In genomic region chr19:10913716-10914340, GRCh38 we compare ENCODE assay signal across 2 cellular contexts.
TF ChIP-seq lines count a peak whose summit lies in the region.

No MANE protein-coding gene starts in this region.

TF ChIP-seq in HEK293, 187 proteins besides CTCF, POLR2A, EP300 and RAD21:
- TF ChIP-seq ZNF18 (tag by site-specific recombination; IDR thresholded peaks at IDR 0.05) = no peak
- TF ChIP-seq ZSCAN16 (tag by site-specific recombination; IDR thresholded peaks at IDR 0.05) = no peak
- TF ChIP-seq, protein P1, sequence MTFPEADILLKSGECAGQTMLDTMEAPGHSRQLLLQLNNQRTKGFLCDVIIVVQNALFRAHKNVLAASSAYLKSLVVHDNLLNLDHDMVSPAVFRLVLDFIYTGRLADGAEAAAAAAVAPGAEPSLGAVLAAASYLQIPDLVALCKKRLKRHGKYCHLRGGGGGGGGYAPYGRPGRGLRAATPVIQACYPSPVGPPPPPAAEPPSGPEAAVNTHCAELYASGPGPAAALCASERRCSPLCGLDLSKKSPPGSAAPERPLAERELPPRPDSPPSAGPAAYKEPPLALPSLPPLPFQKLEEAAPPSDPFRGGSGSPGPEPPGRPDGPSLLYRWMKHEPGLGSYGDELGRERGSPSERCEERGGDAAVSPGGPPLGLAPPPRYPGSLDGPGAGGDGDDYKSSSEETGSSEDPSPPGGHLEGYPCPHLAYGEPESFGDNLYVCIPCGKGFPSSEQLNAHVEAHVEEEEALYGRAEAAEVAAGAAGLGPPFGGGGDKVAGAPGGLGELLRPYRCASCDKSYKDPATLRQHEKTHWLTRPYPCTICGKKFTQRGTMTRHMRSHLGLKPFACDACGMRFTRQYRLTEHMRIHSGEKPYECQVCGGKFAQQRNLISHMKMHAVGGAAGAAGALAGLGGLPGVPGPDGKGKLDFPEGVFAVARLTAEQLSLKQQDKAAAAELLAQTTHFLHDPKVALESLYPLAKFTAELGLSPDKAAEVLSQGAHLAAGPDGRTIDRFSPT (tag by site-specific recombination; IDR thresholded peaks at IDR 0.05) = 0 out of 2 replicates have a peak, but pooled peaks have one; percentile 30
- TF ChIP-seq ZNF416 (tag by site-specific recombination; IDR thresholded peaks at IDR 0.05) = no peak
TF ChIP-seq in HEK293: peak in this region for 1.

TF ChIP-seq in H1, 55 proteins besides CTCF, POLR2A, EP300 and RAD21:
- TF ChIP-seq POLR2AphosphoS5 (IDR thresholded peaks at IDR 0.05; ENCODE audit: low read depth, low read length) (0 out of 2 replicates have a peak, but pooled peaks have one; percentile 6), MAX (IDR thresholded peaks at IDR 0.05) (no peak), JUN (IDR thresholded peaks at IDR 0.05; ENCODE audit: low read depth, low read length) (no peak), FOSL1 (IDR thresholded peaks at IDR 0.05; ENCODE audit: insufficient read depth, low read depth, low read length) (no peak), SAP30 (IDR thresholded peaks at IDR 0.05; ENCODE audit: insufficient read depth, insufficient replicate concordance, low read length) (no peak)
